ENCODE assay signal across 11 cellular contexts in the genomic region with DNA sequence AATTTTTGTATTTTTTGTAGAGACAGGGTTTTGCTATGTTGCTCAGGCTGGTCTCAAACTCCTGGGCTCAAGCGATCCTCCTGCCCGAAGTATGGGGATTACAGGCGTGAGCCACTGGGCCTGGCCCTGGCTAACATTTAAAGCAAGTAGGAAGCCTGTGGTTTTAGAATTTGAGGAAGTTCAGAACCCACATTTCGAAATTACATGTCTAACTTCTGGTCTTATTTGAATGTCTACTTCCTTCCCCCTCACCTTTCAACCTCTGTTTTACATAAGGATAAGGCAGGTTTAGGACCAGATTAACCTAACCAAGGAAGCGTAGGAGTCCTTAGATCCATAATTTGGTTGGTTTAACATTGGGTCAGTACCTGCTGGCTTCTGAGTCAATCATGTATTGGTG.
DNase-seq lines count a peak whose midpoint lies in the region; ATAC-seq lines count a peak whose summit lies in the region.
"Had no signal": no experiment of that assay in that cellular context is flagged by ENCODE, and none has a peak within 500 bp of the region (broad histone marks: within the 10 kb centered on the region; RNA-seq: fewer than 3 reads in every experiment).

No MANE protein-coding gene starts in this region.

- ATAC-seq in GM18873 (IDR thresholded peaks at IDR 0.05; ENCODE audit: low FRiP score, unreplicated experiment) (peak; percentile 93), HG02678 (IDR thresholded peaks at IDR 0.05; ENCODE audit: unreplicated experiment) (peak; percentile 92)
- ATAC-seq: WTC11 had no signal

- DNase-seq in KG1 (lab: John Stamatoyannopoulos, UW), result peak; percentile 65
- DNase-seq in midbrain (lab: John Stamatoyannopoulos, UW), result peak; percentile 14
- DNase-seq in LoVo (ENCODE audit: low spot score), result no peak
- DNase-seq in NK-92 treated with Interleukin-12 subunit alpha and Interleukin-12 subunit beta, amount 100 ng/mL, for 24 hours (lab: John Stamatoyannopoulos, UW), result no peak
- DNase-seq in NCI-H69 (lab: John Stamatoyannopoulos, UW), result no peak
- DNase-seq in stimulated activated naive CD4-positive, alpha-beta T cell (lab: John Stamatoyannopoulos, UW), result no peak
- DNase-seq: heart left ventricle, pancreas had no signal

Comparison
In these comparisons a context has a peak if more than half of its experiments do, and no peak if none do; other contexts are left out.
1. DNase-seq: peak in KG1 (single experiment) and midbrain (single experiment); none in LoVo (single experiment), NK-92 treated with Interleukin-12 subunit alpha and Interleukin-12 subunit beta, amount 100 ng/mL, for 24 hours (single experiment), NCI-H69 (single experiment) and stimulated activated naive CD4-positive, alpha-beta T cell (0 of 6).